24 cellular contexts compared by ENCODE assay signal in the genomic region with DNA sequence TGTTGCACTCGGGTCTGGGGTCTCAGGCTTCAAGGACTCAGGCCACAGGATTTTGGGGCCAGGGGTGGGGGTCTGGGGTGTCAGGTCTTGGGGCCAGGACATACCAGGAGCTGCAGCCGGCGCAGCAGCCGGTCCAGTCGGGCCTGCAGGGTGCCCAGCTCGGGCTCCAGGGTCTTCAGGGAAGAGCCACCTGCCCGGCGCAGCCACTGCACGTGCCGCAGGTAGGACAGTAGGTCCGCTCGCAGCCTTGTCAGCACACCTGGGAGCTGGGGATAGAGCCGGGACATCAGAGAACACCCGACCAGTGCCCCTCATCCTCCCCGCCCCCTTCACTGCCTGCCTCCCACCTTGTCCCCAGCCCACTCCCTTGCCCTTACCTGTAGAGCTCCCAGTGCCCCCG. TPM values are rescaled to one million over a fixed set of nuclear protein-coding genes. Genes with fewer than 3 reads are reported as not detected.
"Had no signal": no experiment of that assay in that cellular context is flagged by ENCODE, and none has a peak within 500 bp of the region (broad histone marks: within the 10 kb centered on the region; RNA-seq: fewer than 3 reads in every experiment).

No MANE protein-coding gene starts in this region.

- H3K27ac Mint-ChIP-seq: activated CD4-positive, alpha-beta T cell treated with anti-CD3 and anti-CD28 coated beads for 36 hours; activated naive CD8-positive, alpha-beta T cell treated with anti-CD3 and anti-CD28 coated beads for 36 hours; endodermal cell; nephron progenitor cell; stimulated activated naive CD8-positive, alpha-beta T cell treated with anti-CD3 and anti-CD28 coated beads, Interleukin-15, Interleukin-2, amounts not matched to agents 100 ng/mL and 50 ng/mL, for 24 hours; WTC11 had no signal

- H3K9me3 ChIP-seq: body of pancreas, transverse colon, vagina had no signal

- FAIRE-seq: colon, islet of Langerhans, TTC549 had no signal

- H3K36me3 Mint-ChIP-seq: activated naive CD8-positive, alpha-beta T cell treated with anti-CD3 and anti-CD28 coated beads for 36 hours; WTC11 had no signal

- H3K27ac ChIP-seq: body of pancreas, dorsolateral prefrontal cortex, epithelial cell of prostate, transverse colon, vagina had no signal

- H3K4me3 Mint-ChIP-seq: activated CD4-positive, alpha-beta T cell treated with anti-CD3 and anti-CD28 coated beads for 36 hours; activated naive CD8-positive, alpha-beta T cell treated with anti-CD3 and anti-CD28 coated beads for 36 hours; nephron progenitor cell; stimulated activated naive CD8-positive, alpha-beta T cell treated with anti-CD3 and anti-CD28 coated beads, Interleukin-15, Interleukin-2, amounts not matched to agents 100 ng/mL and 50 ng/mL, for 24 hours had no signal

- DNase-seq: activated CD4-positive, alpha-beta T cell treated with anti-CD3 and anti-CD28 coated beads for 36 hours; activated CD4-positive, alpha-beta T cell treated with anti-CD3 and anti-CD28 coated beads, Interleukin-2, amount 50 U/mL, for 48 hours; activated naive CD4-positive, alpha-beta T cell; activated naive CD8-positive, alpha-beta T cell treated with anti-CD3 and anti-CD28 coated beads for 36 hours; amygdala; body of pancreas; caudate nucleus; dorsolateral prefrontal cortex; hippocampal formation; midbrain; nephron progenitor cell; occipital lobe; transverse colon had no signal

- H3K36me3 ChIP-seq: transverse colon, vagina had no signal

- H3K9me3 Mint-ChIP-seq: activated naive CD8-positive, alpha-beta T cell treated with anti-CD3 and anti-CD28 coated beads for 36 hours; endodermal cell; nephron progenitor cell; stimulated activated naive CD8-positive, alpha-beta T cell treated with anti-CD3 and anti-CD28 coated beads, Interleukin-15, Interleukin-2, amounts not matched to agents 100 ng/mL and 50 ng/mL, for 24 hours; WTC11 had no signal

- H3K4me3 ChIP-seq: body of pancreas, dorsolateral prefrontal cortex, lung had no signal

RNA-seq across cellular contexts. Expression of gene IL11, which starts 2.2 kb away (rescaled TPM):
- total RNA-seq: activated naive CD8-positive, alpha-beta T cell treated with anti-CD3 and anti-CD28 coated beads for 36 hours; body of pancreas; skeletal muscle tissue; vagina had no signal

RNA-seq across cellular contexts. Expression of gene GARIN5B, which starts 5.0 kb away (rescaled TPM):
- total RNA-seq: activated CD4-positive, alpha-beta T cell treated with anti-CD3 and anti-CD28 coated beads for 36 hours; activated naive CD8-positive, alpha-beta T cell treated with anti-CD3 and anti-CD28 coated beads for 36 hours; body of pancreas; occipital lobe; skeletal muscle tissue; T-helper 2 cell treated with Interferon-gamma antibody and Interleukin-4, amounts not matched to agents 100 ng/mL and 5 ng/mL, for 36 hours; transverse colon; vagina; WTC11 had no signal
- polyA plus RNA-seq: lung had no signal

RNA-seq across cellular contexts. Expression of gene TMEM190, which starts 8.5 kb away (rescaled TPM):
- total RNA-seq: activated CD4-positive, alpha-beta T cell treated with anti-CD3 and anti-CD28 coated beads for 36 hours; activated naive CD8-positive, alpha-beta T cell treated with anti-CD3 and anti-CD28 coated beads for 36 hours; body of pancreas; dorsolateral prefrontal cortex; occipital lobe; skeletal muscle tissue; T-helper 2 cell treated with Interferon-gamma antibody and Interleukin-4, amounts not matched to agents 100 ng/mL and 5 ng/mL, for 36 hours; transverse colon; vagina had no signal

RNA-seq across cellular contexts. Expression of gene COX6B2, which starts 13.6 kb away (rescaled TPM):
- total RNA-seq: activated naive CD8-positive, alpha-beta T cell treated with anti-CD3 and anti-CD28 coated beads for 36 hours; occipital lobe; skeletal muscle tissue had no signal

RNA-seq across cellular contexts. Expression of gene TMEM238, which starts 16.0 kb away (rescaled TPM):
- total RNA-seq: occipital lobe, skeletal muscle tissue had no signal
